Comparison of ENCODE assay signal across 17 cellular contexts in genomic region chr3:45544024-45544718, GRCh38. TPM values are rescaled to one million over a fixed set of nuclear protein-coding genes. Genes with fewer than 3 reads are reported as not detected.
A peak's percentile ranks its signal among the peaks of the same experiment; 100 is the strongest.
DNase-seq lines count a peak whose midpoint lies in the region; ATAC-seq and TF ChIP-seq lines count a peak whose summit lies in the region.
"Had no signal": no experiment of that assay in that cellular context is flagged by ENCODE, and none has a peak within 500 bp of the region (broad histone marks: within the 10 kb centered on the region; RNA-seq: fewer than 3 reads in every experiment).

No MANE protein-coding gene starts in this region.

- WGBS in psoas muscle, 3 donors, result 87 to 92% (median 88%) methylated on average over 10 of the region's 10 CpGs

- H3K9me3 ChIP-seq in WERI-Rb-1 (ENCODE audit: severe bottlenecking) (no peaks in the 10 kb centered on the region), psoas muscle (no peaks in the 10 kb centered on the region)
- H3K9me3 ChIP-seq: mucosa of descending colon had no signal

- peaks cover 44 to 52% of the 10 kb centered on the region in 2 donors for H3K4me1 Mint-ChIP-seq in immature natural killer cell
- H3K4me1 Mint-ChIP-seq: activated CD4-positive, alpha-beta T cell treated with anti-CD3 and anti-CD28 coated beads, Interleukin-2, amount 10 ng/mL, durations not matched to agents 7 days and 5 days had no signal

- peak overlapping the region; percentile 90 to 96 (median 95) for H3K27ac Mint-ChIP-seq in immature natural killer cell
- H3K27ac Mint-ChIP-seq: activated CD4-positive, alpha-beta T cell treated with anti-CD3 and anti-CD28 coated beads, Interleukin-2, amount 10 ng/mL, durations not matched to agents 7 days and 5 days; activated T-helper 1 cell treated with anti-CD3 and anti-CD28 coated beads, Interleukin-12 subunit alpha, Interleukin-12 subunit beta, Interleukin-2, Interleukin-4 antibody, amounts not matched to agents 30 ng/mL and 10 ng/mL and 1 ng/mL, durations not matched to agents 14 hours and 24 hours and 36 hours had no signal

- peak overlapping the region; percentile 41 to 75 (median 74) for H3K4me3 Mint-ChIP-seq in immature natural killer cell
- H3K4me3 Mint-ChIP-seq: activated CD4-positive, alpha-beta T cell treated with anti-CD3 and anti-CD28 coated beads, Interleukin-2, amount 10 ng/mL, durations not matched to agents 7 days and 5 days; activated T-helper 1 cell treated with anti-CD3 and anti-CD28 coated beads, Interleukin-12 subunit alpha, Interleukin-12 subunit beta, Interleukin-2, Interleukin-4 antibody, amounts not matched to agents 30 ng/mL and 10 ng/mL and 1 ng/mL, durations not matched to agents 14 hours and 24 hours and 36 hours had no signal

- H3K27me3 Mint-ChIP-seq in immature natural killer cell (ENCODE audit: low read depth in 3 of 3), result peaks cover 0 to 9% (median 0%) of the 10 kb centered on the region in 3 donors
- H3K27me3 Mint-ChIP-seq: activated CD4-positive, alpha-beta T cell treated with anti-CD3 and anti-CD28 coated beads, Interleukin-2, amount 10 ng/mL, durations not matched to agents 7 days and 5 days had no signal

- intact Hi-C loops in psoas muscle (cut with DNase I), result no loop called here

- no peaks in the 10 kb centered on the region for H3K27me3 ChIP-seq in WERI-Rb-1 (ENCODE audit: insufficient read depth, low read depth, severe bottlenecking)
- H3K27me3 ChIP-seq in psoas muscle (ENCODE audit: insufficient read depth in 3 of 3, low read length in 2 of 3), result no peaks in the 10 kb centered on the region

- no peak overlapping the region; the same call in 1 of the 2 replicates for H3K27ac ChIP-seq in WERI-Rb-1
- peak overlapping the region; percentile 84 for H3K27ac ChIP-seq in psoas muscle
- H3K27ac ChIP-seq: parathyroid adenoma had no signal

- TF ChIP-seq CTCF in WERI-Rb-1 (IDR thresholded peaks at IDR 0.05; ENCODE audit: low read depth, low read length) (no peak), psoas muscle (IDR thresholded peaks at IDR 0.05) (no peak)

- H3K4me3 ChIP-seq in WERI-Rb-1 (ENCODE audit: low read depth, low read length) (no peak overlapping the region), psoas muscle (no peak overlapping the region)
- H3K4me3 ChIP-seq: coronary artery, GM12878, mucosa of descending colon had no signal

- ATAC-seq in psoas muscle (no peak), HG02981 (IDR thresholded peaks at IDR 0.05; ENCODE audit: unreplicated experiment) (no peak)
- ATAC-seq: GM12878 had no signal

- H3K36me3 ChIP-seq in WERI-Rb-1 (no peaks in the 10 kb centered on the region), psoas muscle (ENCODE audit: insufficient read depth in 1 of 2, low read depth in 1 of 2) (no peaks in the 10 kb centered on the region)

- H3K36me3 Mint-ChIP-seq in immature natural killer cell, result peaks cover 0 to 14% (median 12%) of the 10 kb centered on the region in 3 donors

- H3K9me3 Mint-ChIP-seq in immature natural killer cell, result no peaks in the 10 kb centered on the region
- H3K9me3 Mint-ChIP-seq: activated CD4-positive, alpha-beta T cell treated with anti-CD3 and anti-CD28 coated beads, Interleukin-2, amount 10 ng/mL, durations not matched to agents 7 days and 5 days; activated T-helper 1 cell treated with anti-CD3 and anti-CD28 coated beads, Interleukin-12 subunit alpha, Interleukin-12 subunit beta, Interleukin-2, Interleukin-4 antibody, amounts not matched to agents 30 ng/mL and 10 ng/mL and 1 ng/mL, durations not matched to agents 14 hours and 24 hours and 36 hours had no signal

- peaks cover 42% of the 10 kb centered on the region for H3K4me1 ChIP-seq in psoas muscle
- H3K4me1 ChIP-seq: parathyroid adenoma had no signal

- DNase-seq in D341Med (ENCODE audit: low spot score) (peak; percentile 75), WERI-Rb-1 (peak; percentile 82), immature natural killer cell (peak; percentile 57 to 62 (median 59)), psoas muscle (no peak), NCI-H1694 (lab: John Stamatoyannopoulos, UW) (no peak), DMS 273 (lab: John Stamatoyannopoulos, UW; ENCODE audit: unreplicated experiment) (no peak)
- DNase-seq in activated CD8-positive, alpha-beta memory T cell treated with anti-CD3 and anti-CD28 coated beads, Interleukin-2, amount 50 U/mL, for 48 hours, result no peak
- DNase-seq: activated CD4-positive, alpha-beta T cell treated with anti-CD3 and anti-CD28 coated beads, Interleukin-2, amount 10 ng/mL, durations not matched to agents 7 days and 5 days; mucosa of descending colon; NCI-H2029; stimulated activated CD4-positive, alpha-beta T cell treated with anti-CD3 and anti-CD28 coated beads, Interleukin-12 subunit alpha, Interleukin-12 subunit beta, amount 100 ng/mL, for 4 hours; T-helper 2 cell had no signal

RNA-seq across cellular contexts. Expression of gene LIMD1, which starts 50.4 kb away (rescaled TPM):
- 10 to 100 TPM in 1 of 3 donors, 1 to 10 TPM in 1, under 1 TPM in 1; 0.62 to 12.8 (median 3.5) TPM for polyA plus RNA-seq in immature natural killer cell
- 10 to 100 TPM; 22.5 to 34.1 (median 32.0) TPM for total RNA-seq in psoas muscle
- 1 to 10 TPM; 3.3 to 9.1 (median 5.5) TPM for polyA plus RNA-seq in psoas muscle

Comparison
In these comparisons a context has a peak if more than half of its experiments do, and no peak if none do; other contexts are left out.
1. DNase-seq: peak in D341Med (single experiment), WERI-Rb-1 (single experiment) and immature natural killer cell (3 of 3); none in psoas muscle (0 of 2), activated CD8-positive, alpha-beta memory T cell treated with anti-CD3 and anti-CD28 coated beads, Interleukin-2, amount 50 U/mL, for 48 hours (single experiment), NCI-H1694 (single experiment) and DMS 273 (single experiment).